ENCODE assay signal across 1 cellular context in the genomic region with DNA sequence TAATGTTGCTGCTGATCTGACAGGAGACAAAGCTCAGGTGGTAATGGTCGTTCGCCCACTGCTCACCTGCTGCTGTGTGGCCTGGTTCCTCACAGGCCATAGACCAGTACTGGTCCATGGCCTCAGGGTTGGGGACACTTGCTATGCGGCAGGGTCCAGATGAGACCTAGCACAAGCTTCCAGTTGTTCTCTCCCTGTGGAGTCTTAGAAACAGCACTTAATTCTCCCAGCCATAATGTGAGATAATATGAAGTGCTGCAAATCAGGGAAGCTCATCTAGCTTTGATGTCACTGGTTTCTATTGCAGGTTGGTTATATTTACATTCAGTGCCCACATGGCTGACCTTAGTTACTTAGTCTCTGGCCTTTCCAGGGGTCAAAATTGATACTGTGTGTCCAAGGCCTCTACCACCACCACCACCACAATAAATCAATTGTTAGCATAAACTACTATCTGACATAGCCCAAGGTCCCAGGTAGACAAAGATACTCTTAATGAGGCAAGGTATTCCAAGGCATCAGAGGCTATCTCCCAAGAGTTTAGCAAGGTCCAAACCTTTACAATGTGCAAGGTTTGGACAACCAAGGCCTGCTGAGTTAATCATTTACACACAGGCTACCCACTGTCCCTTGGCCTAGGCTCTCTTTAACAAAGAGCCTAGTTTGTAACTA.
A peak's percentile ranks its signal among the peaks of the same experiment; 100 is the strongest.
TF ChIP-seq lines count a peak whose summit lies in the region.

No MANE protein-coding gene starts in this region.

TF ChIP-seq in GM12878, 131 proteins besides CTCF, POLR2A, EP300 and RAD21:
- TF ChIP-seq, protein P1, sequence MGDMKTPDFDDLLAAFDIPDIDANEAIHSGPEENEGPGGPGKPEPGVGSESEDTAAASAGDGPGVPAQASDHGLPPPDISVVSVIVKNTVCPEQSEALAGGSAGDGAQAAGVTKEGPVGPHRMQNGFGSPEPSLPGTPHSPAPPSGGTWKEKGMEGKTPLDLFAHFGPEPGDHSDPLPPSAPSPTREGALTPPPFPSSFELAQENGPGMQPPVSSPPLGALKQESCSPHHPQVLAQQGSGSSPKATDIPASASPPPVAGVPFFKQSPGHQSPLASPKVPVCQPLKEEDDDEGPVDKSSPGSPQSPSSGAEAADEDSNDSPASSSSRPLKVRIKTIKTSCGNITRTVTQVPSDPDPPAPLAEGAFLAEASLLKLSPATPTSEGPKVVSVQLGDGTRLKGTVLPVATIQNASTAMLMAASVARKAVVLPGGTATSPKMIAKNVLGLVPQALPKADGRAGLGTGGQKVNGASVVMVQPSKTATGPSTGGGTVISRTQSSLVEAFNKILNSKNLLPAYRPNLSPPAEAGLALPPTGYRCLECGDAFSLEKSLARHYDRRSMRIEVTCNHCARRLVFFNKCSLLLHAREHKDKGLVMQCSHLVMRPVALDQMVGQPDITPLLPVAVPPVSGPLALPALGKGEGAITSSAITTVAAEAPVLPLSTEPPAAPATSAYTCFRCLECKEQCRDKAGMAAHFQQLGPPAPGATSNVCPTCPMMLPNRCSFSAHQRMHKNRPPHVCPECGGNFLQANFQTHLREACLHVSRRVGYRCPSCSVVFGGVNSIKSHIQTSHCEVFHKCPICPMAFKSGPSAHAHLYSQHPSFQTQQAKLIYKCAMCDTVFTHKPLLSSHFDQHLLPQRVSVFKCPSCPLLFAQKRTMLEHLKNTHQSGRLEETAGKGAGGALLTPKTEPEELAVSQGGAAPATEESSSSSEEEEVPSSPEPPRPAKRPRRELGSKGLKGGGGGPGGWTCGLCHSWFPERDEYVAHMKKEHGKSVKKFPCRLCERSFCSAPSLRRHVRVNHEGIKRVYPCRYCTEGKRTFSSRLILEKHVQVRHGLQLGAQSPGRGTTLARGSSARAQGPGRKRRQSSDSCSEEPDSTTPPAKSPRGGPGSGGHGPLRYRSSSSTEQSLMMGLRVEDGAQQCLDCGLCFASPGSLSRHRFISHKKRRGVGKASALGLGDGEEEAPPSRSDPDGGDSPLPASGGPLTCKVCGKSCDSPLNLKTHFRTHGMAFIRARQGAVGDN (IDR thresholded peaks at IDR 0.05), result peak; percentile 62; the same call in 1 of the 2 replicates
- TF ChIP-seq IRF3 (IDR thresholded peaks at IDR 0.05) (no peak), RFX5 (IDR thresholded peaks at IDR 0.05; ENCODE audit: low read depth, low read length) (0 out of 2 replicates have a peak, but pooled peaks have one; percentile 37), ATF2 (IDR thresholded peaks at IDR 0.05; ENCODE audit: low read length) (no peak), POU2F2 (IDR thresholded peaks at IDR 0.05; ENCODE audit: borderline replicate concordance, low read depth, low read length) (no peak), TBL1XR1 (IDR thresholded peaks at IDR 0.05; ENCODE audit: low read depth, low read length) (no peak), NR2F1 (conservative IDR thresholded peaks at IDR 0.05) (peak; percentile 67; the same call in 1 of the 2 replicates), TAF1 (IDR thresholded peaks at IDR 0.05; ENCODE audit: borderline replicate concordance, low read depth, low read length) (no peak), CBX5 (IDR thresholded peaks at IDR 0.05; ENCODE audit: low read depth) (no peak)
- TF ChIP-seq, protein P2, sequence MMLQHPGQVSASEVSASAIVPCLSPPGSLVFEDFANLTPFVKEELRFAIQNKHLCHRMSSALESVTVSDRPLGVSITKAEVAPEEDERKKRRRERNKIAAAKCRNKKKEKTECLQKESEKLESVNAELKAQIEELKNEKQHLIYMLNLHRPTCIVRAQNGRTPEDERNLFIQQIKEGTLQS (IDR thresholded peaks at IDR 0.05; ENCODE audit: borderline replicate concordance, extremely low read depth, low read depth, low read length), result no peak
